ENCODE assay signal across 1 cellular context in genomic region chr6:134517145-134517658, GRCh38.
TF ChIP-seq lines count a peak whose summit lies in the region.

No MANE protein-coding gene starts in this region.

TF ChIP-seq in GM23338, 12 proteins besides CTCF, POLR2A, EP300 and RAD21 (continued from another document):
- no peak for TF ChIP-seq ZNF462 (CRISPR knock-in tag; IDR thresholded peaks at IDR 0.05)
